8 cellular contexts compared by ENCODE assay signal in the genomic region with DNA sequence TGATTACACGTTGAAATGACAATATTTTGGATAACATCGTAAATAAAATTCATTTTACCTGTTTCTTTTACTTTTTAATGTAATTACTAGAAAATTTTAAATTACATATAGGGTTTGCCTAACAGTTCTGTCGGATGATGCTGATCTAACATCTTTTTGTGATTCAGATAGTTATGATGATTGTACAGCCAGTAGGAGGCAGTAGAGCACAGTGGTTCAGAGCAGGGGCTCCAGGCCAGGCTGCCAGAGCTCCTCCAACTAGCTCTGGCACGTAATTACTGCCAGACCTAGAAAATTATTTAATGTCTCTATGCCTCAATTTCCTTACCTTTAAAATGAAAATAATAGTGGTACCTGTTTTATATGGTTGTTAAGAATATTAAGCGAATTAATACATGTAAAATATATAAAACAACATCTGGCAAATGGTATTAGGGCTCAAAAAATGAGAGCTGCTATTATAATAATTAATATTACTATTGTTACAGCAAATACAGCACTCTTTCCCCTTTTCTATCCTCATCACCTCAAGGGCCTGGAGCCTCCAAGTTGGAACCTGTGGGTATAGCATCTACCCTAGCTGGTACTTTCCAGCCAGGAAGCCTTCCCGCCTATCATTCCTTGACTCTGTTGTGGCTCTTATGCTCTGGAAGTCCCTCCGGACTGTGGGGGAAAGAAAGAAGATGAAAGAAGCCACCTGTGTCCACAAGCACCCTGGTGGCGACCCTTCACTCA. TPM values are rescaled to one million over a fixed set of nuclear protein-coding genes. Genes with fewer than 3 reads are reported as not detected.
DNase-seq lines count a peak whose midpoint lies in the region; ATAC-seq, FAIRE-seq and TF ChIP-seq lines count a peak whose summit lies in the region.

No MANE protein-coding gene starts in this region.

- no peaks in the 10 kb centered on the region for H3K4me1 Mint-ChIP-seq in CD4-positive, alpha-beta T cell (ENCODE audit: low read depth)

- H3K27ac Mint-ChIP-seq in CD4-positive, alpha-beta T cell, result no peak overlapping the region

- intact Hi-C loops in CD4-positive, alpha-beta T cell (cut with DNase I, micrococcal nuclease), result loop anchor here (1.0 to 5.0 kb wide), 6 partner anchors 100 to 952 kb away; no protein-coding TSS in a partner anchor

- H3K9me3 ChIP-seq in CD4-positive, alpha-beta T cell (ENCODE audit: control insufficient read depth, low read length), result no peaks in the 10 kb centered on the region

- ATAC-seq in CD4-positive, alpha-beta T cell (ENCODE audit: poor library complexity), result peak; percentile 84
- ATAC-seq in HG03342 (IDR thresholded peaks at IDR 0.05; ENCODE audit: unreplicated experiment), result peak; percentile 79

- CTCF ChIA-PET in CD4-positive, alpha-beta T cell (lab: Charles Lee), result interaction anchor here (0.6 to 1.9 kb wide), 5 partner anchors 13 to 954 kb away, joined by 3 to 14 read pairs (median 3); no protein-coding TSS in a partner anchor

- TF ChIP-seq CTCF in CD4-positive, alpha-beta T cell (IDR thresholded peaks at IDR 0.05), result peak; percentile 81

- no peaks in the 10 kb centered on the region for H3K9me3 Mint-ChIP-seq in CD4-positive, alpha-beta T cell

- DNase-seq in CD4-positive, alpha-beta T cell, result peak in 9 of 10 experiments; percentile 11 to 40 (median 25)
- DNase-seq in GM19238 (ENCODE audit: insufficient read length, low spot score) (peak; percentile 16), NCI-H510A treated with DMSO at 0.1 percent for 48 hours (lab: John Stamatoyannopoulos, UW) (peak; percentile 44), middle frontal gyrus (ENCODE audit: extremely low spot score, low spot score) (peak; percentile 58)
- DNase-seq in activated CD4-positive, alpha-beta T cell treated with anti-CD3 and anti-CD28 coated beads, Interleukin-2, amount 50 U/mL, for 24 hours (ENCODE audit: low read depth in 1 of 2, low spot score in 1 of 2), result peak; percentile 17 to 51
- peak in 5 of 6 experiments; percentile 29 to 71 (median 42) for DNase-seq in stimulated activated naive CD4-positive, alpha-beta T cell (lab: John Stamatoyannopoulos, UW)

- POLR2A ChIA-PET in CD4-positive, alpha-beta T cell (lab: Charles Lee), result interaction anchor here (1.3 kb wide), 2 partner anchors 71 to 884 kb away, joined by 4 read pairs; no protein-coding TSS in a partner anchor

- H3K4me3 Mint-ChIP-seq in CD4-positive, alpha-beta T cell, result no peak overlapping the region

- peaks cover 6% of the 10 kb centered on the region for H3K27me3 Mint-ChIP-seq in CD4-positive, alpha-beta T cell

- H3K27me3 ChIP-seq in CD4-positive, alpha-beta T cell (ENCODE audit: control insufficient read depth, insufficient read depth, low read length), result peaks cover 4% of the 10 kb centered on the region

- peak; percentile 87 for FAIRE-seq in endometrium (lab: Jason Lieb, UNC)

- no peaks in the 10 kb centered on the region for H3K36me3 Mint-ChIP-seq in CD4-positive, alpha-beta T cell (ENCODE audit: low read depth)

- no peak overlapping the region for H3K27ac ChIP-seq in CD4-positive, alpha-beta T cell (ENCODE audit: low read depth, low read length)

RNA-seq across cellular contexts. Expression of a gene that starts 47.7 kb away (rescaled TPM):
- not detected for total RNA-seq in CD4-positive, alpha-beta T cell
